Comparison of ENCODE assay signal across 19 cellular contexts in genomic region chr1:26373281-26373680, GRCh38. TPM values are rescaled to one million over a fixed set of nuclear protein-coding genes. Genes with fewer than 3 reads are reported as not detected.
DNase-seq lines count a peak whose midpoint lies in the region; ATAC-seq and TF ChIP-seq lines count a peak whose summit lies in the region.
"Had no signal": no experiment of that assay in that cellular context is flagged by ENCODE, and none has a peak within 500 bp of the region (broad histone marks: within the 10 kb centered on the region; RNA-seq: fewer than 3 reads in every experiment).

No MANE protein-coding gene starts in this region.

- POLR2A ChIA-PET in activated CD4-positive, alpha-beta T cell treated with anti-CD3 and anti-CD28 coated beads, Interleukin-2, amount 10 ng/mL, durations not matched to agents 7 days and 5 days (lab: Charles Lee), result no interaction called here
- POLR2A ChIA-PET in activated naive CD8-positive, alpha-beta T cell treated with anti-CD3 and anti-CD28 coated beads, Interleukin-2, amount 10 ng/mL, durations not matched to agents 7 days and 5 days (lab: Charles Lee), result interaction anchor here (0.7 to 2.7 kb wide), 9 partner anchors 9 to 139 kb away, joined by 3 to 12 read pairs (median 3); partner anchors contain the start of genes CEP85 and SH3BGRL3
- POLR2A ChIA-PET in HEK293T (lab: Yijun Ruan, JAX), result no interaction called here

- ATAC-seq in activated naive CD8-positive, alpha-beta T cell treated with anti-CD3 and anti-CD28 coated beads, Interleukin-2, amount 10 ng/mL, durations not matched to agents 7 days and 5 days (ENCODE audit: low read depth), result peak; percentile 57
- no peak for ATAC-seq in GM21381 (IDR thresholded peaks at IDR 0.05; ENCODE audit: unreplicated experiment)
- ATAC-seq in GM21529 (IDR thresholded peaks at IDR 0.05; ENCODE audit: unreplicated experiment), result no peak

- peaks cover 84% of the 10 kb centered on the region for H3K4me1 Mint-ChIP-seq in activated CD4-positive, alpha-beta T cell treated with anti-CD3 and anti-CD28 coated beads, Interleukin-2, amount 10 ng/mL, durations not matched to agents 7 days and 5 days
- peaks cover 70% of the 10 kb centered on the region for H3K4me1 Mint-ChIP-seq in activated naive CD8-positive, alpha-beta T cell treated with anti-CD3 and anti-CD28 coated beads, Interleukin-2, amount 10 ng/mL, durations not matched to agents 7 days and 5 days
- H3K4me1 Mint-ChIP-seq in stimulated activated naive CD8-positive, alpha-beta T cell treated with anti-CD3 and anti-CD28 coated beads, Interleukin-15, Interleukin-2, amounts not matched to agents 100 ng/mL and 50 ng/mL, for 24 hours (ENCODE audit: low read depth), result peaks cover 87% of the 10 kb centered on the region

- peak; percentile 42 for DNase-seq in stimulated activated CD4-positive, alpha-beta T cell treated with anti-CD3 and anti-CD28 coated beads, Interleukin-15, amount 100 ng/mL, for 24 hours
- no peak for DNase-seq in stimulated activated CD4-positive, alpha-beta T cell treated with anti-CD3 and anti-CD28 coated beads, Interleukin-1b, Interleukin-23, amount 100 ng/mL, for 48 hours
- DNase-seq in activated CD4-positive, alpha-beta T cell treated with anti-CD3 and anti-CD28 coated beads, Interleukin-2, amount 10 ng/mL, durations not matched to agents 7 days and 5 days, result peak; percentile 72
- DNase-seq in activated naive CD8-positive, alpha-beta T cell treated with anti-CD3 and anti-CD28 coated beads, Interleukin-2, amount 10 ng/mL, durations not matched to agents 7 days and 5 days, result no peak
- DNase-seq in HEK293T (ENCODE audit: extremely low spot score), result no peak
- DNase-seq: activated CD8-positive, alpha-beta memory T cell treated with anti-CD3 and anti-CD28 coated beads, Interleukin-2, amount 50 U/mL, for 48 hours; GF-D8; Kasumi-1; left ventricle myocardium inferior; NCI-H1417 treated with DMSO at 0.1 percent for 48 hours; NCI-H2227 treated with DMSO at 0.1 percent for 48 hours; SIG-M5; thyroid gland had no signal

- H3K4me3 Mint-ChIP-seq in activated CD4-positive, alpha-beta T cell treated with anti-CD3 and anti-CD28 coated beads, Interleukin-2, amount 10 ng/mL, durations not matched to agents 7 days and 5 days, result peak overlapping the region; percentile 31
- peak overlapping the region; percentile 68 for H3K4me3 Mint-ChIP-seq in activated naive CD8-positive, alpha-beta T cell treated with anti-CD3 and anti-CD28 coated beads, Interleukin-2, amount 10 ng/mL, durations not matched to agents 7 days and 5 days
- H3K4me3 Mint-ChIP-seq in stimulated activated naive CD8-positive, alpha-beta T cell treated with anti-CD3 and anti-CD28 coated beads, Interleukin-15, Interleukin-2, amounts not matched to agents 100 ng/mL and 50 ng/mL, for 24 hours, result peak overlapping the region; percentile 51
- H3K4me3 Mint-ChIP-seq: brain had no signal

- no peaks in the 10 kb centered on the region for H3K27me3 Mint-ChIP-seq in activated CD4-positive, alpha-beta T cell treated with anti-CD3 and anti-CD28 coated beads, Interleukin-2, amount 10 ng/mL, durations not matched to agents 7 days and 5 days
- H3K27me3 Mint-ChIP-seq in activated naive CD8-positive, alpha-beta T cell treated with anti-CD3 and anti-CD28 coated beads, Interleukin-2, amount 10 ng/mL, durations not matched to agents 7 days and 5 days, result no peaks in the 10 kb centered on the region
- H3K27me3 Mint-ChIP-seq in stimulated activated naive CD8-positive, alpha-beta T cell treated with anti-CD3 and anti-CD28 coated beads, Interleukin-15, Interleukin-2, amounts not matched to agents 100 ng/mL and 50 ng/mL, for 24 hours, result no peaks in the 10 kb centered on the region

- CTCF ChIA-PET in activated CD4-positive, alpha-beta T cell treated with anti-CD3 and anti-CD28 coated beads, Interleukin-2, amount 10 ng/mL, durations not matched to agents 7 days and 5 days (lab: Charles Lee), result interaction anchor here (1.0 to 3.2 kb wide), 8 partner anchors 9 to 94 kb away, joined by 3 to 26 read pairs (median 3); partner anchors contain the start of genes CD52 and SH3BGRL3
- CTCF ChIA-PET in HEK293T (lab: Yijun Ruan, JAX), result interaction anchor here (0.8 to 1.9 kb wide), 2 partner anchors 9 to 44 kb away, joined by 5 to 14 read pairs; no protein-coding TSS in a partner anchor

- H3K36me3 Mint-ChIP-seq in activated CD4-positive, alpha-beta T cell treated with anti-CD3 and anti-CD28 coated beads, Interleukin-2, amount 10 ng/mL, durations not matched to agents 7 days and 5 days (ENCODE audit: low read depth), result peaks cover 26% of the 10 kb centered on the region
- peaks cover 13% of the 10 kb centered on the region for H3K36me3 Mint-ChIP-seq in activated naive CD8-positive, alpha-beta T cell treated with anti-CD3 and anti-CD28 coated beads, Interleukin-2, amount 10 ng/mL, durations not matched to agents 7 days and 5 days
- H3K36me3 Mint-ChIP-seq in stimulated activated naive CD8-positive, alpha-beta T cell treated with anti-CD3 and anti-CD28 coated beads, Interleukin-15, Interleukin-2, amounts not matched to agents 100 ng/mL and 50 ng/mL, for 24 hours (ENCODE audit: low read depth), result peaks cover 5% of the 10 kb centered on the region
- H3K36me3 Mint-ChIP-seq: brain had no signal

- H3K27ac Mint-ChIP-seq in activated CD4-positive, alpha-beta T cell treated with anti-CD3 and anti-CD28 coated beads, Interleukin-2, amount 10 ng/mL, durations not matched to agents 7 days and 5 days, result peak overlapping the region; percentile 87
- peak overlapping the region; percentile 82 for H3K27ac Mint-ChIP-seq in activated naive CD8-positive, alpha-beta T cell treated with anti-CD3 and anti-CD28 coated beads, Interleukin-2, amount 10 ng/mL, durations not matched to agents 7 days and 5 days
- H3K27ac Mint-ChIP-seq in stimulated activated naive CD8-positive, alpha-beta T cell treated with anti-CD3 and anti-CD28 coated beads, Interleukin-15, Interleukin-2, amounts not matched to agents 100 ng/mL and 50 ng/mL, for 24 hours, result peak overlapping the region; percentile 78
- H3K27ac Mint-ChIP-seq: progenitor cell of endocrine pancreas had no signal

- peaks cover 16% of the 10 kb centered on the region for H3K9me3 Mint-ChIP-seq in activated CD4-positive, alpha-beta T cell treated with anti-CD3 and anti-CD28 coated beads, Interleukin-2, amount 10 ng/mL, durations not matched to agents 7 days and 5 days
- H3K9me3 Mint-ChIP-seq in activated naive CD8-positive, alpha-beta T cell treated with anti-CD3 and anti-CD28 coated beads, Interleukin-2, amount 10 ng/mL, durations not matched to agents 7 days and 5 days, result peaks cover 6% of the 10 kb centered on the region
- H3K9me3 Mint-ChIP-seq in stimulated activated naive CD8-positive, alpha-beta T cell treated with anti-CD3 and anti-CD28 coated beads, Interleukin-15, Interleukin-2, amounts not matched to agents 100 ng/mL and 50 ng/mL, for 24 hours, result peaks cover 5% of the 10 kb centered on the region

TF ChIP-seq in HEK293T, 16 proteins besides CTCF, POLR2A, EP300 and RAD21:
- no peak for TF ChIP-seq CTBP1 (IDR thresholded peaks at IDR 0.05; ENCODE audit: borderline replicate concordance)
- TF ChIP-seq ELF4 (IDR thresholded peaks at IDR 0.05), result no peak
- no peak for TF ChIP-seq LEF1 (IDR thresholded peaks at IDR 0.05; ENCODE audit: borderline replicate concordance)
- no peak for TF ChIP-seq L3MBTL2 (conservative IDR thresholded peaks at IDR 0.05)
TF ChIP-seq in HEK293T: peak in this region for 0.

RNA-seq across cellular contexts. Expression of gene ZNF683, which starts 0.7 kb away (rescaled TPM):
- under 1 TPM in 1 of 2 experiments, not detected in 1; 0.17 TPM for total RNA-seq in activated CD4-positive, alpha-beta T cell treated with anti-CD3 and anti-CD28 coated beads, Interleukin-2, amount 10 ng/mL, durations not matched to agents 7 days and 5 days
- total RNA-seq in activated naive CD8-positive, alpha-beta T cell treated with anti-CD3 and anti-CD28 coated beads, Interleukin-2, amount 10 ng/mL, durations not matched to agents 7 days and 5 days, result 1 to 10 TPM; 9.3 to 9.9 TPM
- total RNA-seq: fibroblast of villous mesenchyme, left ventricle myocardium inferior, progenitor cell of endocrine pancreas had no signal

RNA-seq across cellular contexts. Expression of gene CRYBG2, which starts 19.4 kb away (rescaled TPM):
- 1 to 10 TPM; 2.2 to 2.6 TPM for total RNA-seq in activated CD4-positive, alpha-beta T cell treated with anti-CD3 and anti-CD28 coated beads, Interleukin-2, amount 10 ng/mL, durations not matched to agents 7 days and 5 days
- total RNA-seq in activated naive CD8-positive, alpha-beta T cell treated with anti-CD3 and anti-CD28 coated beads, Interleukin-2, amount 10 ng/mL, durations not matched to agents 7 days and 5 days, result 10 to 100 TPM in 1 of 2 experiments, 1 to 10 TPM in 1; 7.9 to 10.3 TPM
- total RNA-seq: fibroblast of villous mesenchyme, left ventricle myocardium inferior, thyroid gland had no signal

RNA-seq across cellular contexts. Expression of gene LIN28A, which starts 37.3 kb away (rescaled TPM):
- total RNA-seq in activated CD4-positive, alpha-beta T cell treated with anti-CD3 and anti-CD28 coated beads, Interleukin-2, amount 10 ng/mL, durations not matched to agents 7 days and 5 days, result not detected
- total RNA-seq in activated naive CD8-positive, alpha-beta T cell treated with anti-CD3 and anti-CD28 coated beads, Interleukin-2, amount 10 ng/mL, durations not matched to agents 7 days and 5 days, result not detected
- total RNA-seq: fibroblast of villous mesenchyme, left ventricle myocardium inferior, thyroid gland had no signal

RNA-seq across cellular contexts. Expression of gene CD52, which starts 55.5 kb away (rescaled TPM):
- total RNA-seq in activated CD4-positive, alpha-beta T cell treated with anti-CD3 and anti-CD28 coated beads, Interleukin-2, amount 10 ng/mL, durations not matched to agents 7 days and 5 days, result 1,000 to 10,000 TPM; 1,663 to 1,924 TPM
- total RNA-seq in activated naive CD8-positive, alpha-beta T cell treated with anti-CD3 and anti-CD28 coated beads, Interleukin-2, amount 10 ng/mL, durations not matched to agents 7 days and 5 days, result 1,000 to 10,000 TPM; 1,078 to 1,088 TPM
- total RNA-seq: fibroblast of villous mesenchyme had no signal

RNA-seq across cellular contexts. Expression of gene DHDDS, which starts 58.8 kb away (rescaled TPM):
- 10 to 100 TPM; 49.1 to 55.3 TPM for total RNA-seq in activated CD4-positive, alpha-beta T cell treated with anti-CD3 and anti-CD28 coated beads, Interleukin-2, amount 10 ng/mL, durations not matched to agents 7 days and 5 days
- 10 to 100 TPM; 45.9 to 48.2 TPM for total RNA-seq in activated naive CD8-positive, alpha-beta T cell treated with anti-CD3 and anti-CD28 coated beads, Interleukin-2, amount 10 ng/mL, durations not matched to agents 7 days and 5 days

Comparison
In these comparisons a context has a peak if more than half of its experiments do, and no peak if none do; other contexts are left out.
1. DNase-seq: peak in stimulated activated CD4-positive, alpha-beta T cell treated with anti-CD3 and anti-CD28 coated beads, Interleukin-15, amount 100 ng/mL, for 24 hours (single experiment) and activated CD4-positive, alpha-beta T cell treated with anti-CD3 and anti-CD28 coated beads, Interleukin-2, amount 10 ng/mL, durations not matched to agents 7 days and 5 days (single experiment); none in stimulated activated CD4-positive, alpha-beta T cell treated with anti-CD3 and anti-CD28 coated beads, Interleukin-1b, Interleukin-23, amount 100 ng/mL, for 48 hours (single experiment), activated naive CD8-positive, alpha-beta T cell treated with anti-CD3 and anti-CD28 coated beads, Interleukin-2, amount 10 ng/mL, durations not matched to agents 7 days and 5 days (single experiment) and HEK293T (single experiment).
2. RNA of gene ZNF683, which starts 0.7 kb away (total RNA-seq): 9.3 to 9.9 TPM in activated naive CD8-positive, alpha-beta T cell treated with anti-CD3 and anti-CD28 coated beads, Interleukin-2, amount 10 ng/mL, durations not matched to agents 7 days and 5 days; 0.17 TPM in activated CD4-positive, alpha-beta T cell treated with anti-CD3 and anti-CD28 coated beads, Interleukin-2, amount 10 ng/mL, durations not matched to agents 7 days and 5 days; every median in the first group is over 4 times any median in the second.
3. Peak in every context shown above with its lines, with median percentiles within 50 percentile points of each other: H3K27ac Mint-ChIP-seq and H3K4me3 Mint-ChIP-seq.